17 cellular contexts compared by ENCODE assay signal in genomic region chr7:36614954-36615353, GRCh38.
DNase-seq lines count a peak whose midpoint lies in the region; ATAC-seq, FAIRE-seq and TF ChIP-seq lines count a peak whose summit lies in the region.
"Had no signal": no experiment of that assay in that cellular context is flagged by ENCODE, and none has a peak within 500 bp of the region (broad histone marks: within the 10 kb centered on the region; RNA-seq: fewer than 3 reads in every experiment).

No MANE protein-coding gene starts in this region.

- no peaks in the 10 kb centered on the region for H3K23me2 ChIP-seq in H1 (ENCODE audit: low read depth, low read length)

- no peaks in the 10 kb centered on the region for H3K79me2 ChIP-seq in H1 (ENCODE audit: control insufficient read depth in 1 of 2, insufficient read depth in 2 of 2, low read length in 2 of 2)

- H3K27me3 ChIP-seq in H1 (replicated peaks in 1 of 4; ENCODE audit: control insufficient read depth in 3 of 4, extremely low read depth in 1 of 4, insufficient read depth in 3 of 4, low read length in 3 of 4) (no peaks in the 10 kb centered on the region; a peak in 1 of 7 replicates), left lung (no peaks in the 10 kb centered on the region)
- H3K27me3 ChIP-seq: BLaER1 treated with 17β-estradiol and CSF1 and Interleukin-3, amounts not matched to agents 10 nM and 100 nM had no signal

- no peaks in the 10 kb centered on the region for H3K36me3 ChIP-seq in H1 (ENCODE audit: control insufficient read depth in 2 of 4, insufficient read depth in 4 of 4, low read length in 3 of 4)
- H3K36me3 ChIP-seq in left lung: peaks cover 0 to 19% of the 10 kb centered on the region in 2 donors

- no peaks in the 10 kb centered on the region for H3K79me1 ChIP-seq in H1 (ENCODE audit: low read depth, low read length)

- H2BK15ac ChIP-seq in H1 (ENCODE audit: low read length): no peak overlapping the region

- H3K4me1 ChIP-seq in H1 (replicated peaks in 1 of 4; ENCODE audit: control insufficient read depth in 3 of 4, insufficient read depth in 4 of 4, low read length in 3 of 4): peaks cover 0 to 6% (median 3%) of the 10 kb centered on the region in 4 experiments; a peak in 4 of 7 replicates
- H3K4me1 ChIP-seq in left lung: peaks cover 0 to 16% of the 10 kb centered on the region in 2 donors

- no peak overlapping the region for H3K4me2 ChIP-seq in H1 (ENCODE audit: insufficient read depth in 1 of 2, low read depth in 2 of 2, low read length in 2 of 2)
- H3K4me2 ChIP-seq: GM23338, SK-N-SH had no signal

- peak; percentile 87 for DNase-seq in NCI-H2107 treated with DMSO at 0.1 percent for 48 hours (lab: John Stamatoyannopoulos, UW; ENCODE audit: unreplicated experiment)
- DNase-seq in NCI-H2107 (lab: John Stamatoyannopoulos, UW): no peak
- DNase-seq in NCI-H146 (lab: John Stamatoyannopoulos, UW): peak; percentile 29
- no peak for DNase-seq in H1 (ENCODE audit: low read depth in 1 of 2, low spot score in 2 of 2)
- DNase-seq in sciatic nerve (ENCODE audit: low spot score): no peak
- DNase-seq in left lung: no peak
- DNase-seq: 8988T; CD4-positive, alpha-beta memory T cell; NCI-H1694 treated with DMSO at 0.1 percent for 48 hours; NCI-H524 treated with DMSO at 0.1 percent for 48 hours; SK-N-SH had no signal

- no peak overlapping the region for H3K23ac ChIP-seq in H1 (ENCODE audit: insufficient read length)

- H4K91ac ChIP-seq in H1 (replicated peaks; ENCODE audit: insufficient read length, low read length): peak overlapping the region; percentile 36

- no peak for TF ChIP-seq RAD21 in H1 (IDR thresholded peaks at IDR 0.05 in 1 of 2, conservative IDR thresholded peaks at IDR 0.05 in 1 of 2; ENCODE audit: low read depth in 2 of 2, low read length in 2 of 2)

- no peaks in the 10 kb centered on the region for H4K20me1 ChIP-seq in H1 (replicated peaks in 1 of 2; ENCODE audit: control insufficient read depth in 1 of 2, insufficient read depth in 2 of 2, low read length in 2 of 2)
- H4K20me1 ChIP-seq: BLaER1 treated with 17β-estradiol and CSF1 and Interleukin-3, amounts not matched to agents 10 nM and 100 nM had no signal

- no peak overlapping the region for H3K14ac ChIP-seq in H1 (ENCODE audit: insufficient read length)

- no peak overlapping the region for H2BK20ac ChIP-seq in H1 (ENCODE audit: low read length)

- no peak overlapping the region for H2BK120ac ChIP-seq in H1 (replicated peaks; ENCODE audit: low read depth, low read length)

- H3K9me3 ChIP-seq in H1 (ENCODE audit: insufficient read depth in 2 of 2, low read depth in 1 of 2, low read length in 1 of 2): no peaks in the 10 kb centered on the region
- no peaks in the 10 kb centered on the region for H3K9me3 ChIP-seq in left lung
- H3K9me3 ChIP-seq: BLaER1 treated with 17β-estradiol and CSF1 and Interleukin-3, amounts not matched to agents 10 nM and 100 nM; SK-N-SH had no signal

- CTCF ChIA-PET in H1 (lab: Charles Lee; ENCODE audit: partially characterized antibody): interaction anchor here (0.6 to 2.1 kb wide), 3 partner anchors 15 to 339 kb away, joined by 3 to 6 read pairs (median 3); no protein-coding TSS in a partner anchor

- H3K18ac ChIP-seq in H1 (ENCODE audit: extremely low read depth, low read length): no peak overlapping the region

- no peak overlapping the region for H3K27ac ChIP-seq in H1 (ENCODE audit: low read depth, low read length)
- H3K27ac ChIP-seq in left lung: peak overlapping the region in 1 of 2 donors; percentile 62
- H3K27ac ChIP-seq: BLaER1 treated with 17β-estradiol and CSF1 and Interleukin-3, amounts not matched to agents 10 nM and 100 nM; RWPE1 had no signal

- H3K56ac ChIP-seq in H1 (replicated peaks; ENCODE audit: insufficient read length, low read depth, low read length): no peak overlapping the region

- TF ChIP-seq POLR2A in H1 (IDR thresholded peaks at IDR 0.05; ENCODE audit: control extremely low read depth in 1 of 2, low read depth in 2 of 2, low read length in 2 of 2): no peak

- TF ChIP-seq CTCF in H1 (IDR thresholded peaks at IDR 0.05; ENCODE audit: control extremely low read depth in 1 of 3, insufficient read depth in 1 of 3, low read depth in 1 of 3, low read length in 3 of 3) (no peak), left lung (IDR thresholded peaks at IDR 0.05) (no peak)

- POLR2A ChIA-PET in H1 (lab: Charles Lee; ENCODE audit: partially characterized antibody): no interaction called here

- no peak overlapping the region; the same call in 1 of the 2 replicates for H4K8ac ChIP-seq in H1 (ENCODE audit: extremely low read depth, insufficient read depth, low read length)

- TF ChIP-seq EP300 in H1 (IDR thresholded peaks at IDR 0.05; ENCODE audit: borderline replicate concordance in 1 of 2, low read depth in 2 of 2, low read length in 2 of 2): no peak

- WGBS in H1 (ENCODE audit: extremely low coverage in 1 of 2, insufficient coverage in 1 of 2, insufficient read length in 1 of 2, insufficient replicate concordance in 2 of 2, low coverage in 1 of 2, low lambda C conversion rate in 2 of 2, missing lambda C conversion rate in 1 of 2), 2 experiments: 76% methylated on average over 2 of the region's 2 CpGs; no CpG with 5 or more reads in 1 of the 2 experiments

- no peak overlapping the region for H2AFZ ChIP-seq in H1 (ENCODE audit: low read length)

- H3K4me3 ChIP-seq in H1 (ENCODE audit: extremely low read depth in 1 of 4, insufficient read depth in 2 of 4, low read depth in 3 of 4, low read length in 4 of 4) (no peak overlapping the region), left lung (no peak overlapping the region)
- H3K4me3 ChIP-seq: BLaER1 treated with 17β-estradiol and CSF1 and Interleukin-3, amounts not matched to agents 10 nM and 100 nM; GM23338 had no signal

- peak overlapping the region; percentile 19 for H3K4ac ChIP-seq in H1 (replicated peaks; ENCODE audit: insufficient read length, low read depth, low read length)

- ATAC-seq in sciatic nerve (peak; percentile 59), left lung (no peak), HG03097 (IDR thresholded peaks at IDR 0.05; ENCODE audit: low FRiP score, unreplicated experiment) (no peak)
- ATAC-seq: GM23338 had no signal

- intact Hi-C loops in sciatic nerve (cut with DNase I): no loop called here
- intact Hi-C loops in left lung (cut with DNase I): no loop called here

- H2BK12ac ChIP-seq in H1 (ENCODE audit: low read depth, low read length): no peak overlapping the region

- no peak overlapping the region for H2AK5ac ChIP-seq in H1 (ENCODE audit: low read depth, low read length)

- no peak overlapping the region for H3K9ac ChIP-seq in H1 (replicated peaks in 1 of 4; ENCODE audit: extremely low read depth in 1 of 4, low read depth in 3 of 4, low read length in 3 of 4)
- H3K9ac ChIP-seq: BLaER1 treated with 17β-estradiol and CSF1 and Interleukin-3, amounts not matched to agents 10 nM and 100 nM; SK-N-SH had no signal

- no peak overlapping the region for H4K5ac ChIP-seq in H1 (ENCODE audit: insufficient read length, low read depth, low read length)

- no peak overlapping the region for H2BK5ac ChIP-seq in H1 (ENCODE audit: low read depth, low read length)

- no peak for FAIRE-seq in H1 (lab: Jason Lieb, UNC)
- FAIRE-seq: G401.6, GM12892 had no signal

TF ChIP-seq in H1, 55 proteins besides CTCF, POLR2A, EP300 and RAD21:
- TF ChIP-seq FOSL1 (IDR thresholded peaks at IDR 0.05; ENCODE audit: insufficient read depth, low read depth, low read length): no peak
- no peak for TF ChIP-seq POLR2AphosphoS5 (IDR thresholded peaks at IDR 0.05; ENCODE audit: low read depth, low read length)
- TF ChIP-seq CBX8 (IDR thresholded peaks at IDR 0.05; ENCODE audit: borderline replicate concordance, low read depth, low read length): no peak
- TF ChIP-seq SAP30 (IDR thresholded peaks at IDR 0.05; ENCODE audit: insufficient read depth, insufficient replicate concordance, low read length): no peak
- TF ChIP-seq KDM5A (IDR thresholded peaks at IDR 0.05; ENCODE audit: low read length): no peak
- no peak for TF ChIP-seq SIX5 (IDR thresholded peaks at IDR 0.05; ENCODE audit: low read depth, low read length)
- TF ChIP-seq BRCA1 (IDR thresholded peaks at IDR 0.05; ENCODE audit: low read depth, low read length): no peak
- no peak for TF ChIP-seq SIN3A (conservative IDR thresholded peaks at IDR 0.05 in 1 of 2, IDR thresholded peaks at IDR 0.05 in 1 of 2; ENCODE audit: low read depth in 1 of 2, low read length in 2 of 2)
- no peak for TF ChIP-seq ZNF274 (IDR thresholded peaks at IDR 0.05; ENCODE audit: borderline replicate concordance, extremely low read depth, low read length)

Comparison
In these comparisons a context has a peak if more than half of its experiments do, and no peak if none do; other contexts are left out.
1. DNase-seq: peak in NCI-H2107 treated with DMSO at 0.1 percent for 48 hours (single experiment) and NCI-H146 (single experiment); none in NCI-H2107 (single experiment), H1 (0 of 2), sciatic nerve (single experiment) and left lung (0 of 2).